ENCODE assay signal across 8 cellular contexts in genomic region chr19:32693151-32694108, GRCh38. TPM values are rescaled to one million over a fixed set of nuclear protein-coding genes. Genes with fewer than 3 reads are reported as not detected.
A peak's percentile ranks its signal among the peaks of the same experiment; 100 is the strongest.
DNase-seq lines count a peak whose midpoint lies in the region; ATAC-seq, FAIRE-seq and TF ChIP-seq lines count a peak whose summit lies in the region.
"Not testable (repeated sequence)": the region's sequence is repeated elsewhere in the genome, so short reads cannot be mapped to it uniquely, and the experiment has no call there.

No MANE protein-coding gene starts in this region.

- DNase-seq in MG63 (peak; percentile 29), T-cell (peak in 21 of 34 experiments; percentile 7 to 57 (median 23))
- DNase-seq in activated T-helper 2 cell treated with anti-CD3 and anti-CD28 coated beads, Interferon-gamma antibody, Interleukin-2, Interleukin-4, amounts not matched to agents 10 μg/mL and 5 μg/mL and 100 μg/mL, durations not matched to agents 14 hours and 24 hours and 36 hours (ENCODE audit: low spot score): peak; percentile 25
- not testable (repeated sequence) for DNase-seq in H1 (ENCODE audit: low read depth in 1 of 2, low spot score in 2 of 2); mesenchymal stem cell; smooth muscle cell (lab: John Stamatoyannopoulos, UW; ENCODE audit: unreplicated experiment); vagina (ENCODE audit: extremely low spot score in 2 of 2)

- H3K79me1 ChIP-seq in H1 (ENCODE audit: low read depth, low read length): not testable (repeated sequence)
- H3K79me1 ChIP-seq in mesenchymal stem cell (replicated peaks; ENCODE audit: low read length, poor library complexity, severe bottlenecking): peaks cover 14% of the 10 kb centered on the region

- H2AK5ac ChIP-seq in H1 (ENCODE audit: low read depth, low read length); mesenchymal stem cell (ENCODE audit: low read length, severe bottlenecking): not testable (repeated sequence)

- H3K9me2 ChIP-seq in DOHH2 (replicated peaks; ENCODE audit: control insufficient read depth, low read length): not testable (repeated sequence)

- H3K4me2 ChIP-seq in DOHH2 (ENCODE audit: low read length) (peak overlapping the region; percentile 98), H1 (ENCODE audit: insufficient read depth in 1 of 2, low read depth in 2 of 2, low read length in 2 of 2) (peak overlapping the region in 1 of 2 experiments; percentile 48; a peak in 1 of 4 replicates), smooth muscle cell (peak overlapping the region; percentile 94)
- not testable (repeated sequence) for H3K4me2 ChIP-seq in mesenchymal stem cell (ENCODE audit: low read length, poor library complexity, severe bottlenecking)

- H3K4me1 Mint-ChIP-seq in T-cell: peaks cover 57 to 71% (median 70%) of the 10 kb centered on the region in 3 donors
- peaks cover 52% of the 10 kb centered on the region for H3K4me1 Mint-ChIP-seq in activated T-helper 2 cell treated with anti-CD3 and anti-CD28 coated beads, Interferon-gamma antibody, Interleukin-2, Interleukin-4, amounts not matched to agents 10 μg/mL and 5 μg/mL and 100 μg/mL, durations not matched to agents 14 hours and 24 hours and 36 hours (ENCODE audit: low read depth)

- H3K9me3 ChIP-seq in DOHH2 (ENCODE audit: control insufficient read depth, insufficient read depth, low read length): peaks cover 10% of the 10 kb centered on the region; the same call in 1 of the 2 replicates
- H3K9me3 ChIP-seq in MG63; H1 (ENCODE audit: insufficient read depth in 2 of 2, low read depth in 1 of 2, low read length in 1 of 2); mesenchymal stem cell (ENCODE audit: control insufficient read depth, low read length); smooth muscle cell (replicated peaks; ENCODE audit: low read depth); vagina: not testable (repeated sequence)

- H3K79me2 ChIP-seq in DOHH2 (ENCODE audit: control insufficient read depth, low read length) (peaks cover 77% of the 10 kb centered on the region), smooth muscle cell (ENCODE audit: low read depth) (peaks cover 47% of the 10 kb centered on the region)
- not testable (repeated sequence) for H3K79me2 ChIP-seq in H1 (ENCODE audit: control insufficient read depth in 1 of 2, insufficient read depth in 2 of 2, low read length in 2 of 2)

- not testable (repeated sequence) for TF ChIP-seq RAD21 in H1 (IDR thresholded peaks at IDR 0.05 in 1 of 2, conservative IDR thresholded peaks at IDR 0.05 in 1 of 2; ENCODE audit: low read depth in 2 of 2, low read length in 2 of 2)

- H2BK5ac ChIP-seq in H1 (ENCODE audit: low read depth, low read length); mesenchymal stem cell (ENCODE audit: low read depth, low read length, poor library complexity, severe bottlenecking): not testable (repeated sequence)

- POLR2A ChIA-PET in T-cell (lab: Charles Lee) (interaction anchor here in 1 of 2 donors (0.6 kb wide), 1 partner anchor 482 kb away, joined by 5 read pairs; no protein-coding TSS in a partner anchor), H1 (lab: Charles Lee; ENCODE audit: partially characterized antibody) (interaction anchor here (1.3 kb wide), 1 partner anchor 24 kb away, joined by 3 read pairs; no protein-coding TSS in a partner anchor)

- peak overlapping the region; percentile 99 for H3K4me3 ChIP-seq in DOHH2 (ENCODE audit: low read length)
- peak overlapping the region; percentile 79 for H3K4me3 ChIP-seq in MG63
- H3K4me3 ChIP-seq in H1 (ENCODE audit: extremely low read depth in 1 of 4, insufficient read depth in 2 of 4, low read depth in 3 of 4, low read length in 4 of 4): 0 out of 8 replicates have a peak overlapping the region, but pooled peaks of 1 of the 4 experiments have one; percentile 64
- H3K4me3 ChIP-seq in mesenchymal stem cell (ENCODE audit: insufficient read depth in 1 of 2, low read depth in 1 of 2, low read length in 2 of 2): peak overlapping the region in 1 of 2 experiments; percentile 85
- peak overlapping the region; percentile 68 for H3K4me3 ChIP-seq in smooth muscle cell
- peak overlapping the region; percentile 54 to 70 for H3K4me3 ChIP-seq in vagina

- H3K4me1 ChIP-seq in DOHH2 (ENCODE audit: control insufficient read depth, low read length) (peaks cover 37% of the 10 kb centered on the region), mesenchymal stem cell (ENCODE audit: control insufficient read depth, insufficient read depth, low read depth, low read length) (peaks cover 11% of the 10 kb centered on the region), smooth muscle cell (ENCODE audit: low read depth) (peaks cover 14% of the 10 kb centered on the region), vagina (peaks cover 56% of the 10 kb centered on the region)
- H3K4me1 ChIP-seq in H1 (replicated peaks in 1 of 4; ENCODE audit: control insufficient read depth in 3 of 4, insufficient read depth in 4 of 4, low read length in 3 of 4): not testable (repeated sequence)

- H4K5ac ChIP-seq in H1 (ENCODE audit: insufficient read length, low read depth, low read length): not testable (repeated sequence)

- not testable (repeated sequence) for H2BK12ac ChIP-seq in H1 (ENCODE audit: low read depth, low read length); mesenchymal stem cell (ENCODE audit: low read length in 2 of 2)

- H3K36me3 Mint-ChIP-seq in T-cell: peaks cover 26% of the 10 kb centered on the region
- H3K36me3 Mint-ChIP-seq in activated T-helper 2 cell treated with anti-CD3 and anti-CD28 coated beads, Interferon-gamma antibody, Interleukin-2, Interleukin-4, amounts not matched to agents 10 μg/mL and 5 μg/mL and 100 μg/mL, durations not matched to agents 14 hours and 24 hours and 36 hours (ENCODE audit: low read depth): peaks cover 59% of the 10 kb centered on the region

- 94% methylated on average over 20 of the region's 20 CpGs; no CpG with 5 or more reads in 1 of the 2 experiments for WGBS in H1 (ENCODE audit: extremely low coverage in 1 of 2, insufficient coverage in 1 of 2, insufficient read length in 1 of 2, insufficient replicate concordance in 2 of 2, low coverage in 1 of 2, low lambda C conversion rate in 2 of 2, missing lambda C conversion rate in 1 of 2), 2 experiments
- 93% methylated on average over 20 of the region's 20 CpGs for WGBS in mesenchymal stem cell
- WGBS in smooth muscle cell (ENCODE audit: low lambda C conversion rate): 97% methylated on average over 20 of the region's 20 CpGs

- H3F3A ChIP-seq in DOHH2 (ENCODE audit: control insufficient read depth, insufficient read depth); smooth muscle cell (ENCODE audit: low read depth): not testable (repeated sequence)

- not testable (repeated sequence) for H3K9ac ChIP-seq in H1 (replicated peaks in 1 of 4; ENCODE audit: extremely low read depth in 1 of 4, low read depth in 3 of 4, low read length in 3 of 4); smooth muscle cell (ENCODE audit: low read depth)
- peak overlapping the region; percentile 90 for H3K9ac ChIP-seq in mesenchymal stem cell (ENCODE audit: low read length)

- H3K23me2 ChIP-seq in H1 (ENCODE audit: low read depth, low read length): not testable (repeated sequence)

- intact Hi-C loops in activated T-helper 2 cell treated with anti-CD3 and anti-CD28 coated beads, Interferon-gamma antibody, Interleukin-2, Interleukin-4, amounts not matched to agents 10 μg/mL and 5 μg/mL and 100 μg/mL, durations not matched to agents 14 hours and 24 hours and 36 hours (cut with micrococcal nuclease): loop anchor here (5.0 kb wide), 3 partner anchors 279 to 484 kb away; partner anchors contain the start of genes CEP89 and FAAP24
- intact Hi-C loops in vagina (cut with DNase I): not testable (repeated sequence)

- not testable (repeated sequence) for H3K27me3 ChIP-seq in DOHH2 (ENCODE audit: control insufficient read depth, low read length); MG63; mesenchymal stem cell (ENCODE audit: control insufficient read depth in 1 of 2, insufficient read depth in 1 of 2, low read length in 2 of 2); smooth muscle cell (ENCODE audit: low read depth); vagina
- H3K27me3 ChIP-seq in H1 (replicated peaks in 1 of 4; ENCODE audit: control insufficient read depth in 3 of 4, extremely low read depth in 1 of 4, insufficient read depth in 3 of 4, low read length in 3 of 4): peaks cover 0 to 21% (median 10%) of the 10 kb centered on the region in 4 experiments; a peak in 6 of 7 replicates

- not testable (repeated sequence) for H4K20me1 ChIP-seq in DOHH2 (ENCODE audit: control insufficient read depth, insufficient read depth, low read depth, low read length); H1 (replicated peaks in 1 of 2; ENCODE audit: control insufficient read depth in 1 of 2, insufficient read depth in 2 of 2, low read length in 2 of 2)
- H4K20me1 ChIP-seq in smooth muscle cell (ENCODE audit: low read depth): peaks cover 40% of the 10 kb centered on the region

- not testable (repeated sequence) for H4K91ac ChIP-seq in H1 (replicated peaks; ENCODE audit: insufficient read length, low read length); mesenchymal stem cell (ENCODE audit: low read length)

- H3K56ac ChIP-seq in H1 (replicated peaks; ENCODE audit: insufficient read length, low read depth, low read length): not testable (repeated sequence)

- not testable (repeated sequence) for H3K27me3 Mint-ChIP-seq in T-cell; activated T-helper 2 cell treated with anti-CD3 and anti-CD28 coated beads, Interferon-gamma antibody, Interleukin-2, Interleukin-4, amounts not matched to agents 10 μg/mL and 5 μg/mL and 100 μg/mL, durations not matched to agents 14 hours and 24 hours and 36 hours (ENCODE audit: low read depth)

- H3K9me3 Mint-ChIP-seq in T-cell; activated T-helper 2 cell treated with anti-CD3 and anti-CD28 coated beads, Interferon-gamma antibody, Interleukin-2, Interleukin-4, amounts not matched to agents 10 μg/mL and 5 μg/mL and 100 μg/mL, durations not matched to agents 14 hours and 24 hours and 36 hours: not testable (repeated sequence)

- not testable (repeated sequence) for H2BK15ac ChIP-seq in H1 (ENCODE audit: low read length); mesenchymal stem cell (ENCODE audit: low read depth, poor library complexity, severe bottlenecking)

- not testable (repeated sequence) for H3K14ac ChIP-seq in H1 (ENCODE audit: insufficient read length); mesenchymal stem cell (ENCODE audit: low read length in 2 of 2)

- not testable (repeated sequence) for TF ChIP-seq POLR2A in H1 (IDR thresholded peaks at IDR 0.05; ENCODE audit: control extremely low read depth in 1 of 2, low read depth in 2 of 2, low read length in 2 of 2); vagina (IDR thresholded peaks at IDR 0.05)

- H2BK20ac ChIP-seq in H1 (ENCODE audit: low read length): not testable (repeated sequence)

- ATAC-seq in T-cell (replicated peaks in 1 of 4): peak in 1 of 4 experiments; percentile 8

- not testable (repeated sequence) for H3K23ac ChIP-seq in H1 (ENCODE audit: insufficient read length); mesenchymal stem cell (ENCODE audit: low read length in 2 of 2)

- H2BK120ac ChIP-seq in H1 (replicated peaks; ENCODE audit: low read depth, low read length); mesenchymal stem cell (ENCODE audit: low read depth, low read length): not testable (repeated sequence)

- FAIRE-seq in H1 (lab: Jason Lieb, UNC): not testable (repeated sequence)

- TF ChIP-seq CTCF in DOHH2 (IDR thresholded peaks at IDR 0.05; ENCODE audit: low read depth, low read length, poor library complexity, severe bottlenecking); H1 (IDR thresholded peaks at IDR 0.05; ENCODE audit: control extremely low read depth in 1 of 3, insufficient read depth in 1 of 3, low read depth in 1 of 3, low read length in 3 of 3); smooth muscle cell (IDR thresholded peaks at IDR 0.05; ENCODE audit: borderline replicate concordance, insufficient read depth, poor library complexity, severe bottlenecking); vagina (IDR thresholded peaks at IDR 0.05): not testable (repeated sequence)

- not testable (repeated sequence) for H3K18ac ChIP-seq in H1 (ENCODE audit: extremely low read depth, low read length); mesenchymal stem cell (ENCODE audit: low read depth in 1 of 2, low read length in 2 of 2)

- H3K27ac ChIP-seq in DOHH2 (ENCODE audit: low read depth, low read length); H1 (ENCODE audit: low read depth, low read length); mesenchymal stem cell (ENCODE audit: low read length, poor library complexity, severe bottlenecking); vagina: not testable (repeated sequence)
- H3K27ac ChIP-seq in smooth muscle cell (ENCODE audit: low read depth): peak overlapping the region; percentile 19

- not testable (repeated sequence) for H4K8ac ChIP-seq in H1 (ENCODE audit: extremely low read depth, insufficient read depth, low read length); mesenchymal stem cell (ENCODE audit: low read length)

- not testable (repeated sequence) for H2AFZ ChIP-seq in H1 (ENCODE audit: low read length); mesenchymal stem cell (ENCODE audit: low read depth, low read length); smooth muscle cell (ENCODE audit: low read depth)

- not testable (repeated sequence) for TF ChIP-seq EP300 in H1 (IDR thresholded peaks at IDR 0.05; ENCODE audit: borderline replicate concordance in 1 of 2, low read depth in 2 of 2, low read length in 2 of 2)

- H3K36me3 ChIP-seq in DOHH2 (ENCODE audit: control insufficient read depth, low read length): peaks cover 55% of the 10 kb centered on the region
- peaks cover 60% of the 10 kb centered on the region for H3K36me3 ChIP-seq in MG63
- H3K36me3 ChIP-seq in H1 (ENCODE audit: control insufficient read depth in 2 of 4, insufficient read depth in 4 of 4, low read length in 3 of 4); smooth muscle cell (ENCODE audit: low read depth): not testable (repeated sequence)
- H3K36me3 ChIP-seq in mesenchymal stem cell (ENCODE audit: control insufficient read depth in 1 of 2, insufficient read depth in 2 of 2, low read depth in 1 of 2, low read length in 2 of 2): peaks cover 5 to 12% of the 10 kb centered on the region in 2 experiments
- H3K36me3 ChIP-seq in vagina: peaks cover 0 to 10% of the 10 kb centered on the region in 2 donors

- H3K4me3 Mint-ChIP-seq in T-cell: peak overlapping the region; percentile 86 to 97 (median 88)
- H3K4me3 Mint-ChIP-seq in activated T-helper 2 cell treated with anti-CD3 and anti-CD28 coated beads, Interferon-gamma antibody, Interleukin-2, Interleukin-4, amounts not matched to agents 10 μg/mL and 5 μg/mL and 100 μg/mL, durations not matched to agents 14 hours and 24 hours and 36 hours (ENCODE audit: low read depth): peak overlapping the region; percentile 95

- CTCF ChIA-PET in T-cell (lab: Charles Lee) (interaction anchor here (0.6 to 0.9 kb wide), 4 partner anchors 16 to 460 kb away, joined by 3 to 10 read pairs (median 4); no protein-coding TSS in a partner anchor), H1 (lab: Charles Lee; ENCODE audit: partially characterized antibody) (interaction anchor here (0.9 kb wide), 1 partner anchor 24 kb away, joined by 3 read pairs; no protein-coding TSS in a partner anchor)

- H3K27ac Mint-ChIP-seq in T-cell: peak overlapping the region; percentile 87 to 90
- peak overlapping the region; percentile 94 for H3K27ac Mint-ChIP-seq in activated T-helper 2 cell treated with anti-CD3 and anti-CD28 coated beads, Interferon-gamma antibody, Interleukin-2, Interleukin-4, amounts not matched to agents 10 μg/mL and 5 μg/mL and 100 μg/mL, durations not matched to agents 14 hours and 24 hours and 36 hours

- H3K4ac ChIP-seq in H1 (replicated peaks; ENCODE audit: insufficient read length, low read depth, low read length); mesenchymal stem cell (ENCODE audit: low read depth in 1 of 2, low read length in 2 of 2): not testable (repeated sequence)

RNA-seq across cellular contexts. Expression of gene NUDT19, which starts 1.8 kb away (rescaled TPM):
- total RNA-seq in MG63 (2014; rRNA removed; shearing (Covaris generic); ENCODE audit: low replicate concordance): 18.0 and 22.4 TPM in 2 replicates
- total RNA-seq in T-cell (10 to 100 TPM in 4 of 5 donors, 1 to 10 TPM in 1; 9.6 to 14.7 (median 11.5) TPM), smooth muscle cell (3.5 and 7.0 TPM in 2 replicates), vagina (12.5 TPM)
- 25.0 and 25.6 TPM in 2 replicates for total RNA-seq in activated T-helper 2 cell treated with anti-CD3 and anti-CD28 coated beads, Interferon-gamma antibody, Interleukin-2, Interleukin-4, amounts not matched to agents 10 μg/mL and 5 μg/mL and 100 μg/mL, durations not matched to agents 14 hours and 24 hours and 36 hours
- total RNA-seq in H1 (2021; fragmentation: NEBNext Ultra II Directional; extraction: Animal tissue kit (Norgen Biotek cat#: 25700)): 2.4 and 3.3 TPM in 2 replicates
- polyA plus RNA-seq in H1 (2011; rRNA removed) (2.0 TPM in 2 replicates), smooth muscle cell (2.0 and 2.2 TPM in 2 replicates)
- 1.6 TPM for polyA plus RNA-seq in H1 (2011; cell fraction: cytosol; rRNA removed)
- 1.7 TPM for polyA plus RNA-seq in H1 (2011; cell fraction: nucleus; rRNA removed)
- polyA plus RNA-seq in H1 (2012, experiment 1 of 2): 1.3 to 1.7 TPM (median 1.4 TPM) in 4 replicates
- 1.8 TPM for polyA plus RNA-seq in H1 (2012, experiment 2 of 2)
- 1.8 TPM for polyA plus RNA-seq in H1 (2013, experiment 1 of 2)
- polyA plus RNA-seq in H1 (2013, experiment 2 of 2): 1.7 TPM
- 0.73 and 1.2 TPM in 2 replicates for polyA minus RNA-seq in H1 (2011; rRNA and poly(A)+ RNA removed)
- 2.9 TPM for polyA minus RNA-seq in H1 (2011; cell fraction: cytosol; rRNA and poly(A)+ RNA removed)
- 3.5 TPM for polyA minus RNA-seq in H1 (2011; cell fraction: nucleus; rRNA and poly(A)+ RNA removed)
- polyA plus RNA-seq in mesenchymal stem cell (2013, experiment 1 of 2): 6.2 TPM
- polyA plus RNA-seq in mesenchymal stem cell (2013, experiment 2 of 2): 6.4 TPM

RNA-seq across cellular contexts. Expression of gene RGS9BP, which starts 17.8 kb away (rescaled TPM):
- 0.37 and 1.2 TPM in 2 replicates for total RNA-seq in MG63 (2014; rRNA removed; shearing (Covaris generic); ENCODE audit: low replicate concordance)
- total RNA-seq in T-cell (under 1 TPM; 0.18 to 0.82 (median 0.51) TPM), smooth muscle cell (0.36 TPM in 1 of 2 replicates, not detected in the other), vagina (0.49 TPM)
- total RNA-seq in activated T-helper 2 cell treated with anti-CD3 and anti-CD28 coated beads, Interferon-gamma antibody, Interleukin-2, Interleukin-4, amounts not matched to agents 10 μg/mL and 5 μg/mL and 100 μg/mL, durations not matched to agents 14 hours and 24 hours and 36 hours: 0.21 TPM in 2 replicates
- total RNA-seq in H1 (2021; fragmentation: NEBNext Ultra II Directional; extraction: Animal tissue kit (Norgen Biotek cat#: 25700)): 0.26 and 0.33 TPM in 2 replicates
- polyA plus RNA-seq in H1 (2011; rRNA removed) (0.11 TPM in 2 replicates), smooth muscle cell (not detected in 2 replicates)
- 0.09 TPM for polyA plus RNA-seq in H1 (2011; cell fraction: cytosol; rRNA removed)
- 0.10 TPM for polyA plus RNA-seq in H1 (2011; cell fraction: nucleus; rRNA removed)
- 0.05 to 0.15 TPM (median 0.08 TPM) in 4 replicates for polyA plus RNA-seq in H1 (2012, experiment 1 of 2)
- polyA plus RNA-seq in H1 (2012, experiment 2 of 2): 0.13 TPM
- polyA plus RNA-seq in H1 (2013, experiment 1 of 2): 0.10 TPM
- 0.07 TPM for polyA plus RNA-seq in H1 (2013, experiment 2 of 2)
- polyA minus RNA-seq in H1 (2011; rRNA and poly(A)+ RNA removed): 0.05 TPM in 1 of 2 replicates, not detected in the other
- polyA minus RNA-seq in H1 (2011; cell fraction: cytosol; rRNA and poly(A)+ RNA removed): 0.37 TPM
- 0.40 TPM for polyA minus RNA-seq in H1 (2011; cell fraction: nucleus; rRNA and poly(A)+ RNA removed)
- 0.08 TPM for polyA plus RNA-seq in mesenchymal stem cell (2013, experiment 1 of 2)
- polyA plus RNA-seq in mesenchymal stem cell (2013, experiment 2 of 2): 0.11 TPM

RNA-seq across cellular contexts. Expression of gene ANKRD27, which starts 18.4 kb away (rescaled TPM):
- 45.4 and 48.5 TPM in 2 replicates for total RNA-seq in MG63 (2014; rRNA removed; shearing (Covaris generic); ENCODE audit: low replicate concordance)
- total RNA-seq in T-cell: 10 to 100 TPM; 32.1 to 49.7 (median 42.7) TPM
- 35.6 and 38.3 TPM in 2 replicates for total RNA-seq in activated T-helper 2 cell treated with anti-CD3 and anti-CD28 coated beads, Interferon-gamma antibody, Interleukin-2, Interleukin-4, amounts not matched to agents 10 μg/mL and 5 μg/mL and 100 μg/mL, durations not matched to agents 14 hours and 24 hours and 36 hours
- total RNA-seq in H1 (2021; fragmentation: NEBNext Ultra II Directional; extraction: Animal tissue kit (Norgen Biotek cat#: 25700)): 55.7 and 57.4 TPM in 2 replicates
- 27.9 and 30.5 TPM in 2 replicates for polyA plus RNA-seq in H1 (2011; rRNA removed)
- polyA plus RNA-seq in H1 (2011; cell fraction: cytosol; rRNA removed): 42.4 TPM
- 33.6 TPM for polyA plus RNA-seq in H1 (2011; cell fraction: nucleus; rRNA removed)
- 27.6 to 34.4 TPM (median 30.0 TPM) in 4 replicates for polyA plus RNA-seq in H1 (2012, experiment 1 of 2)
- polyA plus RNA-seq in H1 (2012, experiment 2 of 2): 5.9 TPM
- polyA plus RNA-seq in H1 (2013, experiment 1 of 2): 24.2 TPM
- 25.4 TPM for polyA plus RNA-seq in H1 (2013, experiment 2 of 2)
- polyA minus RNA-seq in H1 (2011; rRNA and poly(A)+ RNA removed): 71.8 and 77.4 TPM in 2 replicates
- polyA minus RNA-seq in H1 (2011; cell fraction: cytosol; rRNA and poly(A)+ RNA removed): 37.1 TPM
- 36.4 TPM for polyA minus RNA-seq in H1 (2011; cell fraction: nucleus; rRNA and poly(A)+ RNA removed)
- polyA plus RNA-seq in mesenchymal stem cell (2013, experiment 1 of 2): 14.2 TPM
- polyA plus RNA-seq in mesenchymal stem cell (2013, experiment 2 of 2): 14.2 TPM
- 19.5 and 19.7 TPM in 2 replicates for total RNA-seq in smooth muscle cell
- polyA plus RNA-seq in smooth muscle cell: 7.7 and 10.5 TPM in 2 replicates
- 32.4 TPM for total RNA-seq in vagina

RNA-seq across cellular contexts. Expression of gene TDRD12, which starts 26.1 kb away (rescaled TPM):
- 0.15 TPM in 1 of 2 replicates, not detected in the other for total RNA-seq in MG63 (2014; rRNA removed; shearing (Covaris generic); ENCODE audit: low replicate concordance)
- total RNA-seq in T-cell (1 to 10 TPM in 2 of 5 donors, under 1 TPM in 3; 0.36 to 1.0 (median 0.63) TPM), smooth muscle cell (1.1 TPM in 1 of 2 replicates, not detected in the other), vagina (0.74 TPM)
- total RNA-seq in activated T-helper 2 cell treated with anti-CD3 and anti-CD28 coated beads, Interferon-gamma antibody, Interleukin-2, Interleukin-4, amounts not matched to agents 10 μg/mL and 5 μg/mL and 100 μg/mL, durations not matched to agents 14 hours and 24 hours and 36 hours: 0.07 TPM in 1 of 2 replicates, not detected in the other
- 0.73 and 0.88 TPM in 2 replicates for total RNA-seq in H1 (2021; fragmentation: NEBNext Ultra II Directional; extraction: Animal tissue kit (Norgen Biotek cat#: 25700))
- polyA plus RNA-seq in H1 (2011; rRNA removed) (0.36 and 0.39 TPM in 2 replicates), smooth muscle cell (0.05 and 0.86 TPM in 2 replicates)
- polyA plus RNA-seq in H1 (2011; cell fraction: cytosol; rRNA removed): 0.40 TPM
- 0.61 TPM for polyA plus RNA-seq in H1 (2011; cell fraction: nucleus; rRNA removed)
- 0.40 to 0.81 TPM (median 0.59 TPM) in 4 replicates for polyA plus RNA-seq in H1 (2012, experiment 1 of 2)
- 0.05 TPM for polyA plus RNA-seq in H1 (2012, experiment 2 of 2)
- polyA plus RNA-seq in H1 (2013, experiment 1 of 2): 0.63 TPM
- polyA plus RNA-seq in H1 (2013, experiment 2 of 2): 0.66 TPM
- polyA minus RNA-seq in H1 (2011; rRNA and poly(A)+ RNA removed): 0.28 and 0.32 TPM in 2 replicates
- not detected for polyA minus RNA-seq in H1 (2011; cell fraction: cytosol; rRNA and poly(A)+ RNA removed)
- polyA minus RNA-seq in H1 (2011; cell fraction: nucleus; rRNA and poly(A)+ RNA removed): 0.40 TPM
- 0.10 TPM for polyA plus RNA-seq in mesenchymal stem cell (2013, experiment 1 of 2)
- polyA plus RNA-seq in mesenchymal stem cell (2013, experiment 2 of 2): 0.05 TPM
